1 cellular context compared by ENCODE assay signal in genomic region chr19:6460099-6460884, GRCh38.
TF ChIP-seq lines count a peak whose summit lies in the region.

No MANE protein-coding gene starts in this region.

TF ChIP-seq in H1, 55 proteins besides CTCF, POLR2A, EP300 and RAD21:
- no peak for TF ChIP-seq BRCA1 (IDR thresholded peaks at IDR 0.05; ENCODE audit: low read depth, low read length)
- TF ChIP-seq SIRT6 (IDR thresholded peaks at IDR 0.05; ENCODE audit: low read length) = no peak
- TF ChIP-seq CHD7 (IDR thresholded peaks at IDR 0.05; ENCODE audit: insufficient replicate concordance, low read length) = no peak
- no peak for TF ChIP-seq EGR1 (IDR thresholded peaks at IDR 0.05; ENCODE audit: borderline replicate concordance, low read depth, low read length)
- peak; percentile 84; the same call in 1 of the 2 replicates for TF ChIP-seq SP4 (IDR thresholded peaks at IDR 0.05; ENCODE audit: low read length)
- TF ChIP-seq SIN3A (conservative IDR thresholded peaks at IDR 0.05 in 1 of 2, IDR thresholded peaks at IDR 0.05 in 1 of 2; ENCODE audit: low read depth in 1 of 2, low read length in 2 of 2) = 0 out of 4 replicates have a peak, but pooled peaks of 1 of the 2 experiments have one; percentile 85
- TF ChIP-seq SUZ12 (IDR thresholded peaks at IDR 0.05; ENCODE audit: low read length) = no peak
- peak; percentile 56 for TF ChIP-seq ASH2L (IDR thresholded peaks at IDR 0.05; ENCODE audit: low read length)
- TF ChIP-seq BACH1 (IDR thresholded peaks at IDR 0.05; ENCODE audit: low read length) = peak; percentile 28; the same call in 1 of the 2 replicates
- TF ChIP-seq CHD1 (IDR thresholded peaks at IDR 0.05; ENCODE audit: low read depth, low read length) = no peak
- peak; percentile 60; the same call in 1 of the 2 replicates for TF ChIP-seq TCF12 (IDR thresholded peaks at IDR 0.05; ENCODE audit: low read depth, low read length)
- no peak for TF ChIP-seq JUN (IDR thresholded peaks at IDR 0.05; ENCODE audit: low read depth, low read length)
- TF ChIP-seq TBP (IDR thresholded peaks at IDR 0.05; ENCODE audit: low read depth, low read length) = peak; percentile 37; the same call in 1 of the 2 replicates
- no peak; the same call in 1 of the 2 replicates for TF ChIP-seq TAF1 (IDR thresholded peaks at IDR 0.05; ENCODE audit: low read depth, low read length)
- no peak for TF ChIP-seq CBX8 (IDR thresholded peaks at IDR 0.05; ENCODE audit: borderline replicate concordance, low read depth, low read length)
- TF ChIP-seq ATF3 (IDR thresholded peaks at IDR 0.05; ENCODE audit: insufficient read depth, low read depth, low read length) = no peak
- TF ChIP-seq TEAD4 (IDR thresholded peaks at IDR 0.05; ENCODE audit: low read depth, low read length) = peak; percentile 81
- no peak for TF ChIP-seq CTBP2 (IDR thresholded peaks at IDR 0.05; ENCODE audit: borderline replicate concordance, insufficient read depth, insufficient read length, low read length)
- 0 out of 2 replicates have a peak, but pooled peaks have one; percentile 18 for TF ChIP-seq POLR2AphosphoS5 (IDR thresholded peaks at IDR 0.05; ENCODE audit: low read depth, low read length)
- TF ChIP-seq RNF2 (IDR thresholded peaks at IDR 0.05; ENCODE audit: borderline replicate concordance, low read depth, low read length, missing control alignments, poor library complexity, severe bottlenecking) = no peak
- TF ChIP-seq SRF (IDR thresholded peaks at IDR 0.05; ENCODE audit: low read depth, low read length) = no peak
- TF ChIP-seq MAX (IDR thresholded peaks at IDR 0.05) = peak; percentile 48
- TF ChIP-seq CEBPB (IDR thresholded peaks at IDR 0.05; ENCODE audit: low read depth, low read length) = no peak
- no peak for TF ChIP-seq YY1 (IDR thresholded peaks at IDR 0.05; ENCODE audit: low read depth, low read length)
- TF ChIP-seq SP2 (IDR thresholded peaks at IDR 0.05; ENCODE audit: low read length) = no peak
- peak; percentile 7; the same call in 1 of the 2 replicates for TF ChIP-seq JUND (IDR thresholded peaks at IDR 0.05; ENCODE audit: low read length)
- TF ChIP-seq HDAC2 (IDR thresholded peaks at IDR 0.05; ENCODE audit: borderline replicate concordance in 1 of 2, low read depth in 2 of 2, low read length in 2 of 2) = 0 out of 4 replicates have a peak, but pooled peaks of 1 of the 2 experiments have one; percentile 9
- TF ChIP-seq RFX5 (IDR thresholded peaks at IDR 0.05; ENCODE audit: borderline replicate concordance, low read depth, low read length) = no peak
- TF ChIP-seq NRF1 (IDR thresholded peaks at IDR 0.05; ENCODE audit: low read depth, low read length) = no peak
- no peak for TF ChIP-seq TAF7 (optimal IDR thresholded peaks at IDR 0.05; ENCODE audit: borderline replicate concordance, low read depth, low read length)
- no peak for TF ChIP-seq KDM1A (IDR thresholded peaks at IDR 0.05; ENCODE audit: borderline replicate concordance, low read length)
- TF ChIP-seq CREB1 (IDR thresholded peaks at IDR 0.05) = no peak
- TF ChIP-seq KDM4A (IDR thresholded peaks at IDR 0.05; ENCODE audit: low read depth, low read length, severe bottlenecking) = peak; percentile 4
- TF ChIP-seq GABPA (IDR thresholded peaks at IDR 0.05; ENCODE audit: borderline replicate concordance, insufficient read depth, low read length) = no peak
- TF ChIP-seq NANOG (IDR thresholded peaks at IDR 0.05; ENCODE audit: insufficient read depth, low read depth, low read length, poor library complexity, severe bottlenecking) = no peak
- TF ChIP-seq SP1 (IDR thresholded peaks at IDR 0.05; ENCODE audit: low read depth, low read length) = peak; percentile 42; the same call in 1 of the 2 replicates
- peak; percentile 69 for TF ChIP-seq E2F6 (IDR thresholded peaks at IDR 0.05)
- TF ChIP-seq SAP30 (IDR thresholded peaks at IDR 0.05; ENCODE audit: insufficient read depth, insufficient replicate concordance, low read length) = no peak
